Comparison of ENCODE assay signal across 1 cellular context in the genomic region with DNA sequence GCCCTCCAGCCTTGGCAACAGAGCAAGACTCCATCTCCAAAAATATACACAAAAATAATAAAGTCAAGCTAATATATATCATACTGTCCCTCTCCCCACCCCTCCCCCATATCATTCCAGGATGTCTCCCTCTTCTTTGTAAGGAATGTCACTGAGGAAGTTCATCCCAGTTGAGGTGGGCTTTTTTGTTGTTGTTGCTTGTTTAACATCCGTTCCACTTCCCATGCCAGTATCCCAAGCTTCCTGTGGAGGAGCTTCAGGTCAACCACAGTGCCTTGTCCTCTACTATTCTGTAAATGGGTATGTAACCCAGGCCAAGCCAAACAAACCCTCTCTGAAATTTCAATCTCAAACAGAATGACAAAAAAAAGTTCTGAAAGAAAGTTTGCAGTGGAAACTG.
TF ChIP-seq lines count a peak whose summit lies in the region.

No MANE protein-coding gene starts in this region.

TF ChIP-seq in HCT116, 20 proteins besides CTCF, POLR2A, EP300 and RAD21 (continued from another document):
- TF ChIP-seq REST (IDR thresholded peaks at IDR 0.05; ENCODE audit: low read depth) (no peak), SIN3A (IDR thresholded peaks at IDR 0.05; ENCODE audit: low read depth) (no peak), CEBPB (IDR thresholded peaks at IDR 0.05; ENCODE audit: low read depth) (no peak), ZFX (IDR thresholded peaks at IDR 0.05) (no peak), EGR1 (IDR thresholded peaks at IDR 0.05; ENCODE audit: low read depth) (no peak)
- TF ChIP-seq, protein P1, sequence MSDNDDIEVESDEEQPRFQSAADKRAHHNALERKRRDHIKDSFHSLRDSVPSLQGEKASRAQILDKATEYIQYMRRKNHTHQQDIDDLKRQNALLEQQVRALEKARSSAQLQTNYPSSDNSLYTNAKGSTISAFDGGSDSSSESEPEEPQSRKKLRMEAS (IDR thresholded peaks at IDR 0.05) = no peak
